In the genomic region with DNA sequence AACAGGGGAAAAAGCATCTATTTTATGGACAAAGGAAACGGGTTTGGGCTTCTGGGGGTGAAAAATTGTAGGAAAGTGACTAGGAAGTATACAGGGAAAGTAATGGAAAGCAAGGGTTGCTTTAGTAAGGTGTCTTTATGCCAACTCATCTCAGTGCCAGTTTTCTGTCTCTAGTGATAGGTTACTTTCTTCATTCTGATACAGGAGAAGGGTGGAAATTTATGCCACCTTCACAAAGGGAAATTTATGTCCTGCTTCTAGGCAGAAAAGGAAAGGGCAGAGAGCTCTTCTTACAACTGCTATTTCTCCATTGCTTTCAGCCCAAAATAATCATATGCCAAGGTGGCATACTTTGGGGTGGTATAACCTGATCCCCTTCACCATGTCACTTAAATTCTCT, we compare ENCODE assay signal across 1 cellular context.
TF ChIP-seq lines count a peak whose summit lies in the region.

No MANE protein-coding gene starts in this region.

TF ChIP-seq in GM23338, 12 proteins besides CTCF, POLR2A, EP300 and RAD21 (continued from another document):
- TF ChIP-seq, protein P1, sequence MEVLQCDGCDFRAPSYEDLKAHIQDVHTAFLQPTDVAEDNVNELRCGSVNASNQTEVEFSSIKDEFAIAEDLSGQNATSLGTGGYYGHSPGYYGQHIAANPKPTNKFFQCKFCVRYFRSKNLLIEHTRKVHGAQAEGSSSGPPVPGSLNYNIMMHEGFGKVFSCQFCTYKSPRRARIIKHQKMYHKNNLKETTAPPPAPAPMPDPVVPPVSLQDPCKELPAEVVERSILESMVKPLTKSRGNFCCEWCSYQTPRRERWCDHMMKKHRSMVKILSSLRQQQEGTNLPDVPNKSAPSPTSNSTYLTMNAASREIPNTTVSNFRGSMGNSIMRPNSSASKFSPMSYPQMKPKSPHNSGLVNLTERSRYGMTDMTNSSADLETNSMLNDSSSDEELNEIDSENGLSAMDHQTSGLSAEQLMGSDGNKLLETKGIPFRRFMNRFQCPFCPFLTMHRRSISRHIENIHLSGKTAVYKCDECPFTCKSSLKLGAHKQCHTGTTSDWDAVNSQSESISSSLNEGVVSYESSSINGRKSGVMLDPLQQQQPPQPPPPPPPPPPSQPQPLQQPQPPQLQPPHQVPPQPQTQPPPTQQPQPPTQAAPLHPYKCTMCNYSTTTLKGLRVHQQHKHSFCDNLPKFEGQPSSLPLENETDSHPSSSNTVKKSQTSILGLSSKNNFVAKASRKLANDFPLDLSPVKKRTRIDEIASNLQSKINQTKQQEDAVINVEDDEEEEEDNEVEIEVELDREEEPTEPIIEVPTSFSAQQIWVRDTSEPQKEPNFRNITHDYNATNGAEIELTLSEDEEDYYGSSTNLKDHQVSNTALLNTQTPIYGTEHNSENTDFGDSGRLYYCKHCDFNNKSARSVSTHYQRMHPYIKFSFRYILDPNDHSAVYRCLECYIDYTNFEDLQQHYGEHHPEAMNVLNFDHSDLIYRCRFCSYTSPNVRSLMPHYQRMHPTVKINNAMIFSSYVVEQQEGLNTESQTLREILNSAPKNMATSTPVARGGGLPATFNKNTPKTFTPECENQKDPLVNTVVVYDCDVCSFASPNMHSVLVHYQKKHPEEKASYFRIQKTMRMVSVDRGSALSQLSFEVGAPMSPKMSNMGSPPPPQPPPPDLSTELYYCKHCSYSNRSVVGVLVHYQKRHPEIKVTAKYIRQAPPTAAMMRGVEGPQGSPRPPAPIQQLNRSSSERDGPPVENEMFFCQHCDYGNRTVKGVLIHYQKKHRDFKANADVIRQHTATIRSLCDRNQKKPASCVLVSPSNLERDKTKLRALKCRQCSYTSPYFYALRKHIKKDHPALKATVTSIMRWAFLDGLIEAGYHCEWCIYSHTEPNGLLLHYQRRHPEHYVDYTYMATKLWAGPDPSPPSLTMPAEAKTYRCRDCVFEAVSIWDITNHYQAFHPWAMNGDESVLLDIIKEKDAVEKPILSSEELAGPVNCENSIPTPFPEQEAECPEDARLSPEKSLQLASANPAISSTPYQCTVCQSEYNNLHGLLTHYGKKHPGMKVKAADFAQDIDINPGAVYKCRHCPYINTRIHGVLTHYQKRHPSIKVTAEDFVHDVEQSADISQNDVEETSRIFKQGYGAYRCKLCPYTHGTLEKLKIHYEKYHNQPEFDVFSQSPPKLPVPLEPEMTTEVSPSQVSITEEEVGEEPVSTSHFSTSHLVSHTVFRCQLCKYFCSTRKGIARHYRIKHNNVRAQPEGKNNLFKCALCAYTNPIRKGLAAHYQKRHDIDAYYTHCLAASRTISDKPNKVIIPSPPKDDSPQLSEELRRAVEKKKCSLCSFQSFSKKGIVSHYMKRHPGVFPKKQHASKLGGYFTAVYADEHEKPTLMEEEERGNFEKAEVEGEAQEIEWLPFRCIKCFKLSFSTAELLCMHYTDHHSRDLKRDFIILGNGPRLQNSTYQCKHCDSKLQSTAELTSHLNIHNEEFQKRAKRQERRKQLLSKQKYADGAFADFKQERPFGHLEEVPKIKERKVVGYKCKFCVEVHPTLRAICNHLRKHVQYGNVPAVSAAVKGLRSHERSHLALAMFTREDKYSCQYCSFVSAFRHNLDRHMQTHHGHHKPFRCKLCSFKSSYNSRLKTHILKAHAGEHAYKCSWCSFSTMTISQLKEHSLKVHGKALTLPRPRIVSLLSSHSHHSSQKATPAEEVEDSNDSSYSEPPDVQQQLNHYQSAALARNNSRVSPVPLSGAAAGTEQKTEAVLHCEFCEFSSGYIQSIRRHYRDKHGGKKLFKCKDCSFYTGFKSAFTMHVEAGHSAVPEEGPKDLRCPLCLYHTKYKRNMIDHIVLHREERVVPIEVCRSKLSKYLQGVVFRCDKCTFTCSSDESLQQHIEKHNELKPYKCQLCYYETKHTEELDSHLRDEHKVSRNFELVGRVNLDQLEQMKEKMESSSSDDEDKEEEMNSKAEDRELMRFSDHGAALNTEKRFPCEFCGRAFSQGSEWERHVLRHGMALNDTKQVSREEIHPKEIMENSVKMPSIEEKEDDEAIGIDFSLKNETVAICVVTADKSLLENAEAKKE (CRISPR knock-in tag; IDR thresholded peaks at IDR 0.05), result no peak
- TF ChIP-seq STAT1 (IDR thresholded peaks at IDR 0.05; ENCODE audit: unreplicated experiment) (no peak), EZH2phosphoT487 (IDR thresholded peaks at IDR 0.05; ENCODE audit: unreplicated experiment) (no peak), EZH2 (IDR thresholded peaks at IDR 0.05; ENCODE audit: low read depth, unreplicated experiment) (no peak), CREB1 (CRISPR knock-in tag; IDR thresholded peaks at IDR 0.05; ENCODE audit: low read depth) (no peak), POLR2AphosphoS5 (IDR thresholded peaks at IDR 0.05; ENCODE audit: low read depth) (no peak)
- TF ChIP-seq, protein P2, sequence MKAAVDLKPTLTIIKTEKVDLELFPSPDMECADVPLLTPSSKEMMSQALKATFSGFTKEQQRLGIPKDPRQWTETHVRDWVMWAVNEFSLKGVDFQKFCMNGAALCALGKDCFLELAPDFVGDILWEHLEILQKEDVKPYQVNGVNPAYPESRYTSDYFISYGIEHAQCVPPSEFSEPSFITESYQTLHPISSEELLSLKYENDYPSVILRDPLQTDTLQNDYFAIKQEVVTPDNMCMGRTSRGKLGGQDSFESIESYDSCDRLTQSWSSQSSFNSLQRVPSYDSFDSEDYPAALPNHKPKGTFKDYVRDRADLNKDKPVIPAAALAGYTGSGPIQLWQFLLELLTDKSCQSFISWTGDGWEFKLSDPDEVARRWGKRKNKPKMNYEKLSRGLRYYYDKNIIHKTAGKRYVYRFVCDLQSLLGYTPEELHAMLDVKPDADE (IDR thresholded peaks at IDR 0.05), result no peak
- TF ChIP-seq, protein P3, sequence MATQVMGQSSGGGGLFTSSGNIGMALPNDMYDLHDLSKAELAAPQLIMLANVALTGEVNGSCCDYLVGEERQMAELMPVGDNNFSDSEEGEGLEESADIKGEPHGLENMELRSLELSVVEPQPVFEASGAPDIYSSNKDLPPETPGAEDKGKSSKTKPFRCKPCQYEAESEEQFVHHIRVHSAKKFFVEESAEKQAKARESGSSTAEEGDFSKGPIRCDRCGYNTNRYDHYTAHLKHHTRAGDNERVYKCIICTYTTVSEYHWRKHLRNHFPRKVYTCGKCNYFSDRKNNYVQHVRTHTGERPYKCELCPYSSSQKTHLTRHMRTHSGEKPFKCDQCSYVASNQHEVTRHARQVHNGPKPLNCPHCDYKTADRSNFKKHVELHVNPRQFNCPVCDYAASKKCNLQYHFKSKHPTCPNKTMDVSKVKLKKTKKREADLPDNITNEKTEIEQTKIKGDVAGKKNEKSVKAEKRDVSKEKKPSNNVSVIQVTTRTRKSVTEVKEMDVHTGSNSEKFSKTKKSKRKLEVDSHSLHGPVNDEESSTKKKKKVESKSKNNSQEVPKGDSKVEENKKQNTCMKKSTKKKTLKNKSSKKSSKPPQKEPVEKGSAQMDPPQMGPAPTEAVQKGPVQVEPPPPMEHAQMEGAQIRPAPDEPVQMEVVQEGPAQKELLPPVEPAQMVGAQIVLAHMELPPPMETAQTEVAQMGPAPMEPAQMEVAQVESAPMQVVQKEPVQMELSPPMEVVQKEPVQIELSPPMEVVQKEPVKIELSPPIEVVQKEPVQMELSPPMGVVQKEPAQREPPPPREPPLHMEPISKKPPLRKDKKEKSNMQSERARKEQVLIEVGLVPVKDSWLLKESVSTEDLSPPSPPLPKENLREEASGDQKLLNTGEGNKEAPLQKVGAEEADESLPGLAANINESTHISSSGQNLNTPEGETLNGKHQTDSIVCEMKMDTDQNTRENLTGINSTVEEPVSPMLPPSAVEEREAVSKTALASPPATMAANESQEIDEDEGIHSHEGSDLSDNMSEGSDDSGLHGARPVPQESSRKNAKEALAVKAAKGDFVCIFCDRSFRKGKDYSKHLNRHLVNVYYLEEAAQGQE (IDR thresholded peaks at IDR 0.05; ENCODE audit: unreplicated experiment), result no peak
